Comparison of ENCODE assay signal across 23 cellular contexts in genomic region chr1:7376676-7377075, GRCh38.
"Had no signal": no experiment of that assay in that cellular context is flagged by ENCODE, and none has a peak within 500 bp of the region (broad histone marks: within the 10 kb centered on the region; RNA-seq: fewer than 3 reads in every experiment).

No MANE protein-coding gene starts in this region.

- DNase-seq: activated CD4-positive, alpha-beta memory T cell treated with anti-CD3 and anti-CD28 coated beads, Interleukin-2, amount 10 ng/mL, durations not matched to agents 7 days and 5 days; activated CD4-positive, alpha-beta T cell treated with anti-CD3 and anti-CD28 coated beads for 36 hours; activated CD4-positive, alpha-beta T cell treated with anti-CD3 and anti-CD28 coated beads, Interleukin-2, amount 50 U/mL, for 1 hour; activated CD4-positive, CD25-positive, alpha-beta regulatory T cell; activated T-cell treated with anti-CD3 and anti-CD28 coated beads, Interleukin-2, amount 50 U/mL, for 1 hour; body of pancreas; NCI-H1092; NCI-H1417; NCI-H2029 treated with DMSO at 0.1 percent for 48 hours; NCI-H510A treated with DMSO at 0.1 percent for 48 hours; NCI-H69; NK-92 treated with Interleukin-12 subunit alpha and Interleukin-12 subunit beta, amount 100 ng/mL, for 24 hours; OCI-M1; Right ventricle myocardium superior; SJCRH30; SK-N-SH; T-helper 1 cell had no signal

- H3K9me3 ChIP-seq: ascending aorta, Peyer's patch, SJCRH30, SK-N-SH had no signal

- FAIRE-seq: bronchial epithelial cell had no signal

- H3K4me3 ChIP-seq: ascending aorta, body of pancreas, Peyer's patch, SJCRH30 had no signal

- H3K36me3 ChIP-seq: ascending aorta, Peyer's patch, SJCRH30 had no signal

- H3K9ac ChIP-seq: KMS-11, SK-N-SH had no signal

- H3K27ac ChIP-seq: ascending aorta, body of pancreas, KMS-11, Peyer's patch, RWPE1, SJCRH30, VCaP had no signal

- H3K4me1 ChIP-seq: ascending aorta, body of pancreas, Peyer's patch had no signal

- H3K27me3 ChIP-seq: ascending aorta, body of pancreas, Peyer's patch, SJCRH30 had no signal

- H3K4me2 ChIP-seq: KMS-11, SK-N-SH had no signal
